Comparison of ENCODE assay signal across 1 cellular context in genomic region chr2:186941853-186942252, GRCh38.
TF ChIP-seq lines count a peak whose summit lies in the region.

No MANE protein-coding gene starts in this region.

TF ChIP-seq in HepG2, 621 proteins besides CTCF, POLR2A, EP300 and RAD21:
- TF ChIP-seq IRF9 (CRISPR knock-in tag; IDR thresholded peaks at IDR 0.05; ENCODE audit: borderline replicate concordance), result no peak
- TF ChIP-seq, protein P1, sequence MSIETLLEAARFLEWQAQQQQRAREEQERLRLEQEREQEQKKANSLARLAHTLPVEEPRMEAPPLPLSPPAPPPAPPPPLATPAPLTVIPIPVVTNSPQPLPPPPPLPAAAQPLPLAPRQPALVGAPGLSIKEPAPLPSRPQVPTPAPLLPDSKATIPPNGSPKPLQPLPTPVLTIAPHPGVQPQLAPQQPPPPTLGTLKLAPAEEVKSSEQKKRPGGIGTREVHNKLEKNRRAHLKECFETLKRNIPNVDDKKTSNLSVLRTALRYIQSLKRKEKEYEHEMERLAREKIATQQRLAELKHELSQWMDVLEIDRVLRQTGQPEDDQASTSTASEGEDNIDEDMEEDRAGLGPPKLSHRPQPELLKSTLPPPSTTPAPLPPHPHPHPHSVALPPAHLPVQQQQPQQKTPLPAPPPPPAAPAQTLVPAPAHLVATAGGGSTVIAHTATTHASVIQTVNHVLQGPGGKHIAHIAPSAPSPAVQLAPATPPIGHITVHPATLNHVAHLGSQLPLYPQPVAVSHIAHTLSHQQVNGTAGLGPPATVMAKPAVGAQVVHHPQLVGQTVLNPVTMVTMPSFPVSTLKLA (IDR thresholded peaks at IDR 0.05), result peak; percentile 97
